17 cellular contexts compared by ENCODE assay signal in the genomic region with DNA sequence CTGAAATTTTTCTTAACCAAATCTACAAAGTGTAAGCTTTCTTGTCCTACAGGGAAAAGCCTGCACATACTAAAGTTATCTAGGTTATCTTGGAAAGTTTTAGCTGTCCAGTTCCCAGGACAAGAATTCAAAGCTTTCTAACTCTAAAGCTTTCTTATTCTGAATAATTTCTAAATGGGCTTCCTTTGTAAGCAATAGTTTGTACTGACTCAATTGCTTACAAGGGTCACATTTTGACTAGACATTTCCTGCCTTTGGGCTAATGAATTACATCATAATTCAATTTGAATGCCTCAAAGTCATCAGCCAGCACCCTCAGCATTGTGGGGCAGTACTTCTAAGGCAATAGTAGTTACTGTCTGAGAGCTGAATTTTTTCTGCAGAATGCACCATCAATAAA.
DNase-seq lines count a peak whose midpoint lies in the region; ATAC-seq and TF ChIP-seq lines count a peak whose summit lies in the region.
"Had no signal": no experiment of that assay in that cellular context is flagged by ENCODE, and none has a peak within 500 bp of the region (broad histone marks: within the 10 kb centered on the region; RNA-seq: fewer than 3 reads in every experiment).

No MANE protein-coding gene starts in this region.

- H3K79me1 ChIP-seq in trophoblast cell (ENCODE audit: low read length) = no peaks in the 10 kb centered on the region

- H3K4me1 Mint-ChIP-seq in activated CD4-positive, alpha-beta memory T cell treated with anti-CD3 and anti-CD28 coated beads for 36 hours (ENCODE audit: low read depth) = peaks cover 49% of the 10 kb centered on the region
- peaks cover 29% of the 10 kb centered on the region for H3K4me1 Mint-ChIP-seq in activated CD4-positive, alpha-beta memory T cell treated with anti-CD3 and anti-CD28 coated beads, Interleukin-2, amount 10 ng/mL, durations not matched to agents 7 days and 5 days
- H3K4me1 Mint-ChIP-seq: stimulated activated memory B cell treated with anti-CD40 and anti-IgM and Interleukin-4, amounts not matched to agents 10 μg/mL and 1 μg/mL and 100 μg/mL, for 72 hours had no signal

- H3K36me3 Mint-ChIP-seq in activated CD4-positive, alpha-beta memory T cell treated with anti-CD3 and anti-CD28 coated beads for 36 hours = peaks cover 15% of the 10 kb centered on the region
- H3K36me3 Mint-ChIP-seq in activated CD4-positive, alpha-beta memory T cell treated with anti-CD3 and anti-CD28 coated beads, Interleukin-2, amount 10 ng/mL, durations not matched to agents 7 days and 5 days (ENCODE audit: low read depth) = peaks cover 20% of the 10 kb centered on the region

- no peak overlapping the region for H2AK5ac ChIP-seq in trophoblast cell (ENCODE audit: low read length)

- no peaks in the 10 kb centered on the region for H3K79me2 ChIP-seq in trophoblast cell (ENCODE audit: control insufficient read depth, insufficient read depth, low read length, poor library complexity)

- H3K4me3 Mint-ChIP-seq in activated CD4-positive, alpha-beta memory T cell treated with anti-CD3 and anti-CD28 coated beads for 36 hours = no peak overlapping the region
- H3K4me3 Mint-ChIP-seq in activated CD4-positive, alpha-beta memory T cell treated with anti-CD3 and anti-CD28 coated beads, Interleukin-2, amount 10 ng/mL, durations not matched to agents 7 days and 5 days = no peak overlapping the region
- H3K4me3 Mint-ChIP-seq: CD4-positive, CD25-positive, alpha-beta regulatory T cell; stimulated activated memory B cell treated with anti-CD40 and anti-IgM and Interleukin-4, amounts not matched to agents 10 μg/mL and 1 μg/mL and 100 μg/mL, for 72 hours had no signal

- no peak overlapping the region for H4K8ac ChIP-seq in trophoblast cell (ENCODE audit: low read depth, low read length)

- no peak overlapping the region for H2BK12ac ChIP-seq in trophoblast cell (ENCODE audit: low read length)

- peaks cover 18 to 54% of the 10 kb centered on the region in 2 donors for H3K4me1 ChIP-seq in ascending aorta
- no peaks in the 10 kb centered on the region for H3K4me1 ChIP-seq in trophoblast cell (ENCODE audit: control insufficient read depth in 1 of 2, insufficient read depth in 2 of 2, low read length in 2 of 2)

- no peak overlapping the region for H2BK5ac ChIP-seq in trophoblast cell (ENCODE audit: low read depth, low read length, poor library complexity)

- H3K9ac ChIP-seq in trophoblast cell (ENCODE audit: low read length) = no peak overlapping the region

- TF ChIP-seq CTCF in ascending aorta (IDR thresholded peaks at IDR 0.05) = no peak

- H3K36me3 ChIP-seq in ascending aorta (no peaks in the 10 kb centered on the region), trophoblast cell (ENCODE audit: control insufficient read depth in 1 of 2, insufficient read depth in 2 of 2, low read length in 2 of 2) (no peaks in the 10 kb centered on the region)
- H3K36me3 ChIP-seq: SJSA1 had no signal

- DNase-seq in activated CD4-positive, alpha-beta memory T cell treated with anti-CD3 and anti-CD28 coated beads for 36 hours = peak; percentile 30
- no peak for DNase-seq in activated CD4-positive, alpha-beta memory T cell treated with anti-CD3 and anti-CD28 coated beads, Interleukin-2, amount 10 ng/mL, durations not matched to agents 7 days and 5 days
- DNase-seq in ascending aorta (ENCODE audit: low spot score in 2 of 2) = no peak
- peak; percentile 48 to 83 for DNase-seq in trophoblast cell
- DNase-seq in cerebellum (ENCODE audit: low spot score) = no peak
- DNase-seq: activated CD8-positive, alpha-beta memory T cell treated with anti-CD3 and anti-CD28 coated beads for 24 hours; cerebellar nuclear complex; NCI-H2029; OCI-M1 had no signal

- POLR2A ChIA-PET in activated CD4-positive, alpha-beta memory T cell treated with anti-CD3 and anti-CD28 coated beads for 36 hours (lab: Charles Lee) = interaction anchor here (1.0 kb wide), 1 partner anchor 62 kb away, joined by 3 read pairs; no protein-coding TSS in a partner anchor
- POLR2A ChIA-PET in activated CD4-positive, alpha-beta memory T cell treated with anti-CD3 and anti-CD28 coated beads, Interleukin-2, amount 10 ng/mL, durations not matched to agents 7 days and 5 days (lab: Charles Lee) = no interaction called here

- H3K9me3 ChIP-seq in ascending aorta = no peaks in the 10 kb centered on the region
- H3K9me3 ChIP-seq in trophoblast cell (ENCODE audit: insufficient read depth, low read depth, low read length) = peaks cover 2% of the 10 kb centered on the region
- H3K9me3 ChIP-seq: A549, SJSA1 had no signal

- no peak overlapping the region for H3K23ac ChIP-seq in trophoblast cell (ENCODE audit: low read length)

- intact Hi-C loops in activated CD4-positive, alpha-beta memory T cell treated with anti-CD3 and anti-CD28 coated beads for 36 hours (cut with micrococcal nuclease) = loop anchor here (2.0 to 10.0 kb wide), 4 partner anchors 173 to 427 kb away; a partner anchor contains a TSS
- intact Hi-C loops in ascending aorta (cut with DNase I) = loop anchor here (1.0 kb wide), 1 partner anchor 13 kb away; no protein-coding TSS in a partner anchor

- CTCF ChIA-PET in activated CD4-positive, alpha-beta memory T cell treated with anti-CD3 and anti-CD28 coated beads for 36 hours (lab: Charles Lee) = interaction anchor here (0.6 to 1.9 kb wide), 3 partner anchors 12 to 406 kb away, joined by 3 to 7 read pairs (median 5); no protein-coding TSS in a partner anchor
- CTCF ChIA-PET in activated CD4-positive, alpha-beta memory T cell treated with anti-CD3 and anti-CD28 coated beads, Interleukin-2, amount 10 ng/mL, durations not matched to agents 7 days and 5 days (lab: Charles Lee) = interaction anchor here (0.9 kb wide), 1 partner anchor 24 kb away, joined by 3 read pairs; no protein-coding TSS in a partner anchor

- no peak overlapping the region for H3K27ac Mint-ChIP-seq in activated CD4-positive, alpha-beta memory T cell treated with anti-CD3 and anti-CD28 coated beads for 36 hours
- H3K27ac Mint-ChIP-seq in activated CD4-positive, alpha-beta memory T cell treated with anti-CD3 and anti-CD28 coated beads, Interleukin-2, amount 10 ng/mL, durations not matched to agents 7 days and 5 days = no peak overlapping the region
- H3K27ac Mint-ChIP-seq: CD4-positive, CD25-positive, alpha-beta regulatory T cell; stimulated activated memory B cell treated with anti-CD40 and anti-IgM and Interleukin-4, amounts not matched to agents 10 μg/mL and 1 μg/mL and 100 μg/mL, for 72 hours had no signal

- H2BK120ac ChIP-seq in trophoblast cell (ENCODE audit: insufficient read depth, low read length, poor library complexity) = no peak overlapping the region

- H3K4me3 ChIP-seq in ascending aorta = no peak overlapping the region
- no peak overlapping the region for H3K4me3 ChIP-seq in trophoblast cell (ENCODE audit: low read depth, low read length)
- H3K4me3 ChIP-seq: A549, SJSA1 had no signal

- no peak overlapping the region for H3K4me2 ChIP-seq in trophoblast cell (ENCODE audit: low read length)
- H3K4me2 ChIP-seq: A549 had no signal

- H3K27me3 Mint-ChIP-seq in activated CD4-positive, alpha-beta memory T cell treated with anti-CD3 and anti-CD28 coated beads for 36 hours = no peaks in the 10 kb centered on the region
- H3K27me3 Mint-ChIP-seq in activated CD4-positive, alpha-beta memory T cell treated with anti-CD3 and anti-CD28 coated beads, Interleukin-2, amount 10 ng/mL, durations not matched to agents 7 days and 5 days = no peaks in the 10 kb centered on the region
- H3K27me3 Mint-ChIP-seq: CD4-positive, CD25-positive, alpha-beta regulatory T cell; stimulated activated memory B cell treated with anti-CD40 and anti-IgM and Interleukin-4, amounts not matched to agents 10 μg/mL and 1 μg/mL and 100 μg/mL, for 72 hours had no signal

- H3K27ac ChIP-seq in ascending aorta = peak overlapping the region; percentile 86 to 91
- no peak overlapping the region for H3K27ac ChIP-seq in trophoblast cell (ENCODE audit: low read depth, low read length)
- H3K27ac ChIP-seq: A549, SJSA1 had no signal

- no peak overlapping the region for H4K91ac ChIP-seq in trophoblast cell (ENCODE audit: low read depth, low read length)

- peaks cover 16% of the 10 kb centered on the region for H3K9me3 Mint-ChIP-seq in activated CD4-positive, alpha-beta memory T cell treated with anti-CD3 and anti-CD28 coated beads for 36 hours
- peaks cover 10% of the 10 kb centered on the region for H3K9me3 Mint-ChIP-seq in activated CD4-positive, alpha-beta memory T cell treated with anti-CD3 and anti-CD28 coated beads, Interleukin-2, amount 10 ng/mL, durations not matched to agents 7 days and 5 days

- ATAC-seq in GM21619 (IDR thresholded peaks at IDR 0.05; ENCODE audit: unreplicated experiment) (peak; percentile 64), HG03469 (IDR thresholded peaks at IDR 0.05; ENCODE audit: unreplicated experiment) (no peak), GM21576 (IDR thresholded peaks at IDR 0.05; ENCODE audit: unreplicated experiment) (no peak)
- ATAC-seq: A549; sciatic nerve; stimulated activated memory B cell treated with anti-CD40 and anti-IgM and Interleukin-4, amounts not matched to agents 10 μg/mL and 1 μg/mL and 100 μg/mL, for 72 hours had no signal

- no peak overlapping the region for H3K4ac ChIP-seq in trophoblast cell (ENCODE audit: low read depth, low read length)

- no peak overlapping the region for H4K12ac ChIP-seq in trophoblast cell (ENCODE audit: low read depth, low read length)

- H2AFZ ChIP-seq in trophoblast cell (ENCODE audit: insufficient read depth, low read length, poor library complexity) = no peak overlapping the region

- no peak overlapping the region for H3K14ac ChIP-seq in trophoblast cell (ENCODE audit: low read length)

- H3K27me3 ChIP-seq in ascending aorta (no peaks in the 10 kb centered on the region), trophoblast cell (ENCODE audit: insufficient read depth, low read length) (no peaks in the 10 kb centered on the region)
- H3K27me3 ChIP-seq: SJSA1 had no signal

- no peak overlapping the region for H3K18ac ChIP-seq in trophoblast cell (ENCODE audit: low read length)

Comparison
In these comparisons a context has a peak if more than half of its experiments do, and no peak if none do; other contexts are left out.
1. DNase-seq: peak in activated CD4-positive, alpha-beta memory T cell treated with anti-CD3 and anti-CD28 coated beads for 36 hours (single experiment) and trophoblast cell (2 of 2); none in activated CD4-positive, alpha-beta memory T cell treated with anti-CD3 and anti-CD28 coated beads, Interleukin-2, amount 10 ng/mL, durations not matched to agents 7 days and 5 days (single experiment), ascending aorta (0 of 2) and cerebellum (single experiment).